Comparison of ENCODE assay signal across 14 cellular contexts in the genomic region with DNA sequence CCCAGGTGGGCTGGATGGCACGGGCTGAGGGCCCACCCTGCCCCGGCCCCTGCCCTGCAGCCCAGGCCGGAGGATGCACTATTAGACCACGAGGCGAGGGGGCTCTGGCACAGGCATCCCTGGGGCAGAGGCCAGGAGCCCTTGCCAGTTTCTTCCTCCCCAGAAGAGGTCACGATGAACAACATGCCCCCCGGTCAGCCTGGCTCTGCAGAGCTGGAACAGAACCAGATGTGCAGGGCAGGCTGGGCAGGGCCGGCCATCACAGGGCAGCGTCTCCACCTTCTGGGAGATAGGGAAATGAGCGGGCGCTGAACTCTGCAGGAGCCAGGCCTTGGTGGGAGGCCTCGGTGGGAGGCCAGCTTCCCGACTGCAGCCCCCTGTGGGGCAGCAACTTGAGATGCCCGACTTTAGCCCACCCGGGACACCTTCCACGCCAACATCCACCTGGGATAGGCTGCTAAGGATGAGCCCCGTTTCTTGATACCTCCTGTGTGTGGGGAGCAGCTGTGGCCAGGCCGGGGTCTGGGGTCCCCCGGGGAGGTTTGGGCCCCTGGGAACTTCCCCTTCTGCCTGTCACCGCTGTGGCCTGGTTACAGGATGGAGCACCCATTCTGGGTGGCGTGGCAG. TPM values are rescaled to one million over a fixed set of nuclear protein-coding genes. Genes with fewer than 3 reads are reported as not detected.
DNase-seq lines count a peak whose midpoint lies in the region; ATAC-seq and TF ChIP-seq lines count a peak whose summit lies in the region.
"Had no signal": no experiment of that assay in that cellular context is flagged by ENCODE, and none has a peak within 500 bp of the region (broad histone marks: within the 10 kb centered on the region; RNA-seq: fewer than 3 reads in every experiment).

No MANE protein-coding gene starts in this region.

- H3K9me3 Mint-ChIP-seq in MCF 10A (ENCODE audit: unreplicated experiment) = no peaks in the 10 kb centered on the region
- H3K9me3 Mint-ChIP-seq: neural crest cell had no signal

- H3K27ac Mint-ChIP-seq in MCF 10A (ENCODE audit: low read depth, unreplicated experiment) = no peak overlapping the region
- H3K27ac Mint-ChIP-seq: B cell had no signal

- intact Hi-C loops in MCF 10A (cut with micrococcal nuclease) (no loop called here), mammary epithelial cell (cut with micrococcal nuclease) (no loop called here), thyroid gland (cut with DNase I) (no loop called here)

- H3K4me3 Mint-ChIP-seq in MCF 10A (ENCODE audit: unreplicated experiment) = no peak overlapping the region
- H3K4me3 Mint-ChIP-seq: B cell, neural crest cell had no signal

- no peak for TF ChIP-seq POLR2A in thyroid gland (IDR thresholded peaks at IDR 0.05)

- WGBS in mammary epithelial cell (ENCODE audit: low coverage, missing lambda C conversion rate) = 92% methylated on average over 13 of the region's 21 CpGs
- WGBS in thyroid gland, 2 donors = 89 to 96% methylated on average over 5 to 13 of the region's 21 CpGs

- no peaks in the 10 kb centered on the region for H3K9me3 ChIP-seq in mammary epithelial cell (replicated peaks; ENCODE audit: insufficient read depth, low read length)
- no peaks in the 10 kb centered on the region for H3K9me3 ChIP-seq in WERI-Rb-1 (ENCODE audit: severe bottlenecking)
- H3K9me3 ChIP-seq in thyroid gland = no peaks in the 10 kb centered on the region
- H3K9me3 ChIP-seq: HAP-1 had no signal

- peaks cover 11% of the 10 kb centered on the region for H3K79me2 ChIP-seq in mammary epithelial cell (ENCODE audit: insufficient read depth, low read length)

- BruUV-seq in MCF 10A (replicated peaks; lab: Mats Ljungman, UMichigan) (no TSS peak), mammary epithelial cell (replicated peaks; lab: Mats Ljungman, UMichigan) (no TSS peak)

- no peaks in the 10 kb centered on the region for H3K27me3 Mint-ChIP-seq in MCF 10A (ENCODE audit: insufficient read depth, unreplicated experiment)
- H3K27me3 Mint-ChIP-seq: B cell had no signal

- H3K27me3 ChIP-seq in mammary epithelial cell (ENCODE audit: insufficient read depth, low read length) (no peaks in the 10 kb centered on the region), WERI-Rb-1 (ENCODE audit: insufficient read depth, low read depth, severe bottlenecking) (no peaks in the 10 kb centered on the region), thyroid gland (no peaks in the 10 kb centered on the region)

- no peak overlapping the region for H3K27ac ChIP-seq in mammary epithelial cell (ENCODE audit: insufficient read depth, low read depth, low read length)
- H3K27ac ChIP-seq in WERI-Rb-1 = no peak overlapping the region
- H3K27ac ChIP-seq in thyroid gland = no peak overlapping the region
- no peak overlapping the region for H3K27ac ChIP-seq in caudate nucleus (ENCODE audit: low read depth, low read length)

- H3K4me1 ChIP-seq in mammary epithelial cell (ENCODE audit: insufficient read depth, low read length) (peaks cover 50% of the 10 kb centered on the region), thyroid gland (peaks cover 25 to 27% of the 10 kb centered on the region in 2 donors)

- H3K4me2 ChIP-seq in mammary epithelial cell (ENCODE audit: insufficient read depth, low read depth, low read length) = no peak overlapping the region

- no peaks in the 10 kb centered on the region for H3K36me3 ChIP-seq in mammary epithelial cell (ENCODE audit: insufficient read depth, low read length)
- H3K36me3 ChIP-seq in WERI-Rb-1 = no peaks in the 10 kb centered on the region; the same call in 1 of the 2 replicates
- H3K36me3 ChIP-seq in thyroid gland = no peaks in the 10 kb centered on the region
- H3K36me3 ChIP-seq: HAP-1 had no signal

- dilution Hi-C loops in mammary epithelial cell (cut with HindIII; ENCODE audit: low sequenced_read_pairs) = no loop called here

- H4K20me1 ChIP-seq in mammary epithelial cell (ENCODE audit: insufficient read depth, low read length) = no peaks in the 10 kb centered on the region

- peak; percentile 35 for DNase-seq in MCF 10A (ENCODE audit: unreplicated experiment)
- DNase-seq in mammary epithelial cell = no peak
- peak; percentile 10 for DNase-seq in WERI-Rb-1
- peak; percentile 42 for DNase-seq in left lobe of liver (ENCODE audit: low spot score)
- peak; percentile 0 to 3 for DNase-seq in thyroid gland
- no peak for DNase-seq in GM19238 (ENCODE audit: insufficient read length, low spot score)
- no peak for DNase-seq in caudate nucleus (lab: John Stamatoyannopoulos, UW)
- DNase-seq: foreskin melanocyte; stimulated activated CD4-positive, alpha-beta T cell treated with anti-CD3 and anti-CD28 coated beads, Interleukin-15, amount 100 ng/mL, for 24 hours; T-helper 9 cell had no signal

- CTCF ChIA-PET in MCF 10A (lab: Yijun Ruan, JAX) = interaction anchor here (0.6 to 2.0 kb wide), 5 partner anchors 20 to 383 kb away, joined by 3 to 8 read pairs (median 4); no protein-coding TSS in a partner anchor
- CTCF ChIA-PET in mammary epithelial cell (lab: Charles Lee; ENCODE audit: low non-redundant PET) = interaction anchor here (0.7 kb wide), 1 partner anchor 120 kb away, joined by 3 read pairs; no protein-coding TSS in a partner anchor

- no peak for TF ChIP-seq CTCF in MCF 10A (IDR thresholded peaks at IDR 0.05; ENCODE audit: unreplicated experiment)
- no peak for TF ChIP-seq CTCF in mammary epithelial cell (conservative IDR thresholded peaks at IDR 0.05 in 1 of 2, IDR thresholded peaks at IDR 0.05 in 1 of 2; ENCODE audit: extremely low read depth in 1 of 2, insufficient read depth in 1 of 2, low read depth in 1 of 2, low read length in 2 of 2)
- TF ChIP-seq CTCF in WERI-Rb-1 (IDR thresholded peaks at IDR 0.05; ENCODE audit: low read depth, low read length) = no peak
- TF ChIP-seq CTCF in thyroid gland (IDR thresholded peaks at IDR 0.05) = no peak

- no peak for ATAC-seq in left lobe of liver
- no peak for ATAC-seq in GM19351 (IDR thresholded peaks at IDR 0.05; ENCODE audit: unreplicated experiment)

- H3K4me1 Mint-ChIP-seq in MCF 10A (ENCODE audit: insufficient read depth, unreplicated experiment) = peaks cover 35% of the 10 kb centered on the region
- H3K4me1 Mint-ChIP-seq: B cell had no signal

- in situ Hi-C loops in mammary epithelial cell (cut with MboI; ENCODE audit: low sequenced_read_pairs in 2 of 2) = no loop called here

- POLR2A ChIA-PET in MCF 10A (lab: Yijun Ruan, JAX) = interaction anchor here (0.7 to 1.0 kb wide), 2 partner anchors 8 to 21 kb away, joined by 3 to 4 read pairs; no protein-coding TSS in a partner anchor

- H2AFZ ChIP-seq in mammary epithelial cell (ENCODE audit: low read depth, low read length) = no peak overlapping the region

- H3K4me3 ChIP-seq in mammary epithelial cell (replicated peaks in 1 of 3; ENCODE audit: insufficient read depth in 1 of 3, low read depth in 2 of 3, low read length in 3 of 3) (no peak overlapping the region), WERI-Rb-1 (ENCODE audit: low read depth, low read length) (no peak overlapping the region), thyroid gland (replicated peaks in 1 of 3) (no peak overlapping the region)
- H3K4me3 ChIP-seq: HAP-1 had no signal

- H3K36me3 Mint-ChIP-seq in MCF 10A (ENCODE audit: insufficient read depth, unreplicated experiment) = peaks cover 7% of the 10 kb centered on the region

- no peak overlapping the region for H3K9ac ChIP-seq in mammary epithelial cell (ENCODE audit: insufficient read depth, low read length)

RNA-seq across cellular contexts. Expression of a gene that starts 21.8 kb away (rescaled TPM):
- 4.3 and 7.1 TPM in 2 replicates for total RNA-seq in MCF 10A (2022)
- total RNA-seq in mammary epithelial cell = 1 to 10 TPM; 3.8 to 7.8 TPM
- 7.9 TPM for polyA plus RNA-seq in mammary epithelial cell
- polyA minus RNA-seq in mammary epithelial cell = 0.93 TPM
- total RNA-seq in left lobe of liver = 4.3 TPM
- 1 to 10 TPM; 1.8 to 5.1 (median 4.5) TPM for total RNA-seq in thyroid gland

RNA-seq across cellular contexts. Expression of a gene that starts 21.8 kb away (rescaled TPM):
- total RNA-seq in MCF 10A (2022) = 16.8 and 20.6 TPM in 2 replicates
- total RNA-seq in mammary epithelial cell = 10 to 100 TPM; 20.7 to 21.9 TPM
- polyA plus RNA-seq in mammary epithelial cell = 17.8 TPM
- polyA minus RNA-seq in mammary epithelial cell = 72.2 TPM
- total RNA-seq in left lobe of liver = 9.4 TPM
- 10 to 100 TPM; 18.1 to 26.4 (median 23.7) TPM for total RNA-seq in thyroid gland

Comparison
In these comparisons a context has a peak if more than half of its experiments do, and no peak if none do; other contexts are left out.
1. DNase-seq: peak in MCF 10A (single experiment), WERI-Rb-1 (single experiment), left lobe of liver (single experiment) and thyroid gland (2 of 2); none in mammary epithelial cell (single experiment), GM19238 (single experiment) and caudate nucleus (0 of 61).